Comparison of ENCODE assay signal across 1 cellular context in the genomic region with DNA sequence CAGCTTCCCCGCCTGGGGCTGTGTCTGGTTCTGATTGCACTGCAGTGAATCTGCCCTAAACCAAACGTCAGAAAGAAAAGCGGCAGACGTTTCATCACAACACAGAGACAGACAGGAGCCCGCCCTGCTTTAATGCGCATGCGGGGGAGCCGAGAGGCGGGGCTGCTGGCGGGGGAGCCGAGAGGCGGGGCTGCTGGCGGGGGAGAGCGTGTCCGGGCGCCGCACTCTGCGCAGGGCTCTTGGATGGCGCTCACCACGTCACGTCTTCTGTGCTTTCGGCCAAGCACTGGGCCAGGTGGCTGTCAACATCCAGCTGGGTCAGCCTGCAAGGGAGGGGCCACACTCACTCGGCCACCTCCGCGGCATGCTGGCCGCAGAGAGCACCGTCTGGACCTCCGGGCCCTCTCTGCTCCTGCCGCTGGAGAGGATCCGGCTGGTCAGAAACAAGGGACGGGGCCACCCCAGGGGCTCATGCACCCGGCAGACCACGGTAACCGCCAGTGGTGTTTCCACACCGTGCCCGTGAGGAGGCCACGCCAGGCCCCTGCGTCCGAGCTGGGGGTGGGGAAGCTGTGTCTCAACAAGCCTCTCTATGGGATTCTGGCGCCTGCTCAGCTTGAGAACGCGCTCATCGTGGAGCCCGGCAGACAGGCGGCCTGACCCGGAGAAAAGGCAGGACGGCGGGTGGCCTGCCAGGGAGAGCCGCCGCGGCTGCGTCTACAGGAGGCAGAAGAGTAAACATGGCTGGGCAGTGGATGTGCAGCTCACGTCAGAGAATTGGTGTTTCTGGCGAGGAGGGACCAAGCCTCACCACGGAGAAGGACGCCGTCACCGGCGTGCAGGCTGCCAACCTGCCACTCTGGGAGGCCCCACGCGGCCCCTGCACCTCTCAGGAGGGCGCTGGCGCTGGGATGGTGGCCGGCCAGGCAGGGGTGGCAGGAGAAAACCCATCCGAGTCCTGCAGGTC.
TF ChIP-seq lines count a peak whose summit lies in the region.

No MANE protein-coding gene starts in this region.

TF ChIP-seq in HepG2, 621 proteins besides CTCF, POLR2A, EP300 and RAD21 (continued from another document and continues in another):
- TF ChIP-seq CERS6 (CRISPR knock-in tag; IDR thresholded peaks at IDR 0.05), result no peak
- no peak for TF ChIP-seq PRMT3 (CRISPR knock-in tag; IDR thresholded peaks at IDR 0.05; ENCODE audit: borderline replicate concordance, low read depth)
- no peak for TF ChIP-seq ZNF7 (CRISPR knock-in tag; IDR thresholded peaks at IDR 0.05)
- TF ChIP-seq NONO (IDR thresholded peaks at IDR 0.05), result no peak
- TF ChIP-seq NONO (CRISPR knock-in tag; conservative IDR thresholded peaks at IDR 0.05), result peak; percentile 74
- TF ChIP-seq ZNF775 (CRISPR knock-in tag; IDR thresholded peaks at IDR 0.05; ENCODE audit: borderline replicate concordance), result no peak
- TF ChIP-seq HNRNPUL1 (IDR thresholded peaks at IDR 0.05; ENCODE audit: low read depth, low read length), result no peak
- TF ChIP-seq ZMYM4 (CRISPR knock-in tag; IDR thresholded peaks at IDR 0.05), result peak; percentile 35; the same call in 1 of the 2 replicates
- no peak for TF ChIP-seq SSRP1 (CRISPR knock-in tag; IDR thresholded peaks at IDR 0.05)
- no peak for TF ChIP-seq PAX8 (CRISPR knock-in tag; IDR thresholded peaks at IDR 0.05; ENCODE audit: borderline replicate concordance)
- TF ChIP-seq, protein P1, sequence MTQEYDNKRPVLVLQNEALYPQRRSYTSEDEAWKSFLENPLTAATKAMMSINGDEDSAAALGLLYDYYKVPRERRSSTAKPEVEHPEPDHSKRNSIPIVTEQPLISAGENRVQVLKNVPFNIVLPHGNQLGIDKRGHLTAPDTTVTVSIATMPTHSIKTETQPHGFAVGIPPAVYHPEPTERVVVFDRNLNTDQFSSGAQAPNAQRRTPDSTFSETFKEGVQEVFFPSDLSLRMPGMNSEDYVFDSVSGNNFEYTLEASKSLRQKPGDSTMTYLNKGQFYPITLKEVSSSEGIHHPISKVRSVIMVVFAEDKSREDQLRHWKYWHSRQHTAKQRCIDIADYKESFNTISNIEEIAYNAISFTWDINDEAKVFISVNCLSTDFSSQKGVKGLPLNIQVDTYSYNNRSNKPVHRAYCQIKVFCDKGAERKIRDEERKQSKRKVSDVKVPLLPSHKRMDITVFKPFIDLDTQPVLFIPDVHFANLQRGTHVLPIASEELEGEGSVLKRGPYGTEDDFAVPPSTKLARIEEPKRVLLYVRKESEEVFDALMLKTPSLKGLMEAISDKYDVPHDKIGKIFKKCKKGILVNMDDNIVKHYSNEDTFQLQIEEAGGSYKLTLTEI (CRISPR knock-in tag; conservative IDR thresholded peaks at IDR 0.05), result no peak
- peak; percentile 15; the same call in 1 of the 2 replicates for TF ChIP-seq HNF1B (CRISPR knock-in tag; IDR thresholded peaks at IDR 0.05)
- TF ChIP-seq ZNF75D (CRISPR knock-in tag; IDR thresholded peaks at IDR 0.05; ENCODE audit: borderline replicate concordance), result no peak
- TF ChIP-seq SYNCRIP (IDR thresholded peaks at IDR 0.05; ENCODE audit: insufficient read depth, low read depth, low read length), result no peak
- TF ChIP-seq KLF16 (CRISPR knock-in tag; IDR thresholded peaks at IDR 0.05), result peak in 1 of 2 experiments; percentile 53; a peak in 1 of 4 replicates
- TF ChIP-seq, protein P2, sequence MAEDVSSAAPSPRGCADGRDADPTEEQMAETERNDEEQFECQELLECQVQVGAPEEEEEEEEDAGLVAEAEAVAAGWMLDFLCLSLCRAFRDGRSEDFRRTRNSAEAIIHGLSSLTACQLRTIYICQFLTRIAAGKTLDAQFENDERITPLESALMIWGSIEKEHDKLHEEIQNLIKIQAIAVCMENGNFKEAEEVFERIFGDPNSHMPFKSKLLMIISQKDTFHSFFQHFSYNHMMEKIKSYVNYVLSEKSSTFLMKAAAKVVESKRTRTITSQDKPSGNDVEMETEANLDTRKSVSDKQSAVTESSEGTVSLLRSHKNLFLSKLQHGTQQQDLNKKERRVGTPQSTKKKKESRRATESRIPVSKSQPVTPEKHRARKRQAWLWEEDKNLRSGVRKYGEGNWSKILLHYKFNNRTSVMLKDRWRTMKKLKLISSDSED (CRISPR knock-in tag; IDR thresholded peaks at IDR 0.05), result no peak
- no peak for TF ChIP-seq ZNF382 (CRISPR knock-in tag; IDR thresholded peaks at IDR 0.05; ENCODE audit: borderline replicate concordance)
- TF ChIP-seq ZBTB42 (CRISPR knock-in tag; IDR thresholded peaks at IDR 0.05), result peak; percentile 81
- TF ChIP-seq ZNF235 (CRISPR knock-in tag; IDR thresholded peaks at IDR 0.05; ENCODE audit: borderline replicate concordance), result peak; percentile 56; the same call in 1 of the 2 replicates
- 0 out of 2 replicates have a peak, but pooled peaks have one; percentile 46 for TF ChIP-seq ZNF615 (CRISPR knock-in tag; IDR thresholded peaks at IDR 0.05; ENCODE audit: borderline replicate concordance)
- peak; percentile 51 for TF ChIP-seq MNT (IDR thresholded peaks at IDR 0.05)
- no peak for TF ChIP-seq ARID5B (CRISPR knock-in tag; IDR thresholded peaks at IDR 0.05)
- no peak for TF ChIP-seq ZSCAN30 (CRISPR knock-in tag; IDR thresholded peaks at IDR 0.05)
- no peak for TF ChIP-seq MED13 (CRISPR knock-in tag; IDR thresholded peaks at IDR 0.05)
- TF ChIP-seq KMT2A (CRISPR knock-in tag; IDR thresholded peaks at IDR 0.05), result peak; percentile 49; the same call in 1 of the 2 replicates
- TF ChIP-seq ZNF232 (CRISPR knock-in tag; IDR thresholded peaks at IDR 0.05; ENCODE audit: borderline replicate concordance), result 0 out of 2 replicates have a peak, but pooled peaks have one; percentile 41
- TF ChIP-seq, protein P3, sequence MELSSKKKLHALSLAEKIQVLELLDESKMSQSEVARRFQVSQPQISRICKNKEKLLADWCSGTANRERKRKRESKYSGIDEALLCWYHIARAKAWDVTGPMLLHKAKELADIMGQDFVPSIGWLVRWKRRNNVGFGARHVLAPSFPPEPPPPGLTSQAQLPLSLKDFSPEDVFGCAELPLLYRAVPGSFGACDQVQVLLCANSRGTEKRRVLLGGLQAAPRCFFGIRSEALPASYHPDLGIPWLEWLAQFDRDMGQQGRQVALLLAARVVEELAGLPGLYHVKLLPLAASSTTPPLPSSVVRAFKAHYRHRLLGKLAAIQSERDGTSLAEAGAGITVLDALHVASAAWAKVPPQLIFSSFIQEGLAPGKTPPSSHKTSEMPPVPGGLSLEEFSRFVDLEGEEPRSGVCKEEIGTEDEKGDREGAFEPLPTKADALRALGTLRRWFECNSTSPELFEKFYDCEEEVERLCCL (CRISPR knock-in tag; IDR thresholded peaks at IDR 0.05; ENCODE audit: borderline replicate concordance), result no peak
- TF ChIP-seq NFE2 (CRISPR knock-in tag; IDR thresholded peaks at IDR 0.05), result no peak
- TF ChIP-seq ZBTB7A (CRISPR knock-in tag; IDR thresholded peaks at IDR 0.05), result peak; percentile 45; the same call in 1 of the 2 replicates
- no peak for TF ChIP-seq ZNF329 (CRISPR knock-in tag; IDR thresholded peaks at IDR 0.05; ENCODE audit: low read depth)
- no peak for TF ChIP-seq ZNF660 (CRISPR knock-in tag; IDR thresholded peaks at IDR 0.05; ENCODE audit: borderline replicate concordance, low read depth)
- no peak for TF ChIP-seq DMTF1 (CRISPR knock-in tag; IDR thresholded peaks at IDR 0.05)
- TF ChIP-seq ZNF276 (CRISPR knock-in tag; IDR thresholded peaks at IDR 0.05; ENCODE audit: low read depth), result peak; percentile 76; the same call in 1 of the 2 replicates
- TF ChIP-seq SNAPC2 (CRISPR knock-in tag; IDR thresholded peaks at IDR 0.05), result no peak
- TF ChIP-seq ZNF552 (CRISPR knock-in tag; IDR thresholded peaks at IDR 0.05; ENCODE audit: borderline replicate concordance), result no peak; the same call in 1 of the 2 replicates
- TF ChIP-seq ZNF350 (CRISPR knock-in tag; IDR thresholded peaks at IDR 0.05; ENCODE audit: borderline replicate concordance, low read depth), result peak; percentile 67
- TF ChIP-seq ZNF746 (CRISPR knock-in tag; IDR thresholded peaks at IDR 0.05), result no peak
- TF ChIP-seq PHF5A (CRISPR knock-in tag; IDR thresholded peaks at IDR 0.05; ENCODE audit: low read depth, unreplicated experiment), result no peak
